In genomic region chr12:131249291-131250027, GRCh38 we compare ENCODE assay signal across 30 cellular contexts.
DNase-seq lines count a peak whose midpoint lies in the region; ATAC-seq, FAIRE-seq and TF ChIP-seq lines count a peak whose summit lies in the region.
"Had no signal": no experiment of that assay in that cellular context is flagged by ENCODE, and none has a peak within 500 bp of the region (broad histone marks: within the 10 kb centered on the region; RNA-seq: fewer than 3 reads in every experiment).

No MANE protein-coding gene starts in this region.

- ATAC-seq in Right ventricle myocardium inferior (peak; percentile 77), pancreas (peak in 3 of 4 donors; percentile 20 to 57 (median 48)), aorta (ENCODE audit: low FRiP score) (peak; percentile 68), HG03442 (IDR thresholded peaks at IDR 0.05; ENCODE audit: unreplicated experiment) (no peak), GM18907 (IDR thresholded peaks at IDR 0.05; ENCODE audit: unreplicated experiment) (no peak)

- WGBS in pancreas, 2 donors, result 42 to 63% methylated on average over 4 of the region's 4 CpGs
- WGBS in aorta, 2 donors, result 58 to 63% methylated on average over 4 of the region's 4 CpGs

- H3K27ac ChIP-seq in pancreas, result no peak overlapping the region
- H3K27ac ChIP-seq in aorta (ENCODE audit: low read depth in 1 of 2, low read length in 2 of 2), result no peak overlapping the region
- H3K27ac ChIP-seq: 22Rv1, esophagus muscularis mucosa had no signal

- H3K9me3 ChIP-seq in pancreas (no peaks in the 10 kb centered on the region), aorta (ENCODE audit: control insufficient read depth, low read length) (no peaks in the 10 kb centered on the region)
- H3K9me3 ChIP-seq: esophagus muscularis mucosa had no signal

- DNase-seq in Right ventricle myocardium inferior (ENCODE audit: missing footprints) (no peak), cardiac septum (ENCODE audit: low spot score) (no peak), fibroblast of mammary gland (ENCODE audit: low read depth) (peak; percentile 1), pancreas (no peak), aorta (peak in 1 of 2 donors; percentile 32), NCI-H1092 (lab: John Stamatoyannopoulos, UW) (no peak)
- DNase-seq: activated CD4-positive, alpha-beta memory T cell treated with anti-CD3 and anti-CD28 coated beads for 36 hours; activated CD4-positive, CD25-positive, alpha-beta regulatory T cell treated with anti-CD3 and anti-CD28 coated beads, Interleukin-2, amount 50 U/mL, for 72 hours; activated CD8-positive, alpha-beta memory T cell treated with anti-CD3 and anti-CD28 coated beads, Interleukin-2, amount 50 U/mL, for 4 hours; activated naive CD4-positive, alpha-beta T cell; Calu3; cerebellar nuclear complex; dermis blood vessel endothelial cell; DND-41; endodermal cell; GF-D8; GOT3; HFFc6; immature natural killer cell; NCI-H187; NCI-H510A; stimulated activated CD4-positive, alpha-beta T cell treated with anti-CD3 and anti-CD28 coated beads, Interleukin-4, amount 100 ng/mL, for 24 hours; T-helper 2 cell; trophoblast cell had no signal

- no peaks in the 10 kb centered on the region for H3K4me1 ChIP-seq in pancreas
- H3K4me1 ChIP-seq in aorta (ENCODE audit: control insufficient read depth in 1 of 2, insufficient read depth in 2 of 2, low read length in 2 of 2), result no peaks in the 10 kb centered on the region

- intact Hi-C loops in Right ventricle myocardium inferior (cut with DNase I) (no loop called here), cardiac septum (cut with DNase I) (no loop called here), pancreas (cut with DNase I) (no loop called here), aorta (cut with DNase I) (no loop called here)

- TF ChIP-seq CTCF in fibroblast of mammary gland (conservative IDR thresholded peaks at IDR 0.05; ENCODE audit: control insufficient read depth, insufficient read depth, low read depth, low read length) (no peak), pancreas (IDR thresholded peaks at IDR 0.05) (no peak)

- no peak overlapping the region for H3K4me3 ChIP-seq in fibroblast of mammary gland (ENCODE audit: control insufficient read depth, low read depth, low read length)
- H3K4me3 ChIP-seq in pancreas, result no peak overlapping the region
- H3K4me3 ChIP-seq in aorta (ENCODE audit: low read length in 2 of 2), result no peak overlapping the region
- H3K4me3 ChIP-seq: esophagus muscularis mucosa had no signal

- H3K36me3 ChIP-seq in pancreas, result no peaks in the 10 kb centered on the region
- H3K36me3 ChIP-seq in aorta (ENCODE audit: control insufficient read depth in 1 of 2, insufficient read depth in 2 of 2, low read length in 1 of 2), result no peaks in the 10 kb centered on the region
- H3K36me3 ChIP-seq: esophagus muscularis mucosa had no signal

- H3K27me3 ChIP-seq in pancreas (no peaks in the 10 kb centered on the region), aorta (ENCODE audit: control insufficient read depth in 1 of 2, insufficient read depth in 2 of 2, low read length in 1 of 2) (no peaks in the 10 kb centered on the region)

- FAIRE-seq in pancreas (lab: Jason Lieb, UNC), result no peak
- FAIRE-seq: frontal cortex, HTR-8/SVneo had no signal

Comparison
In these comparisons a context has a peak if more than half of its experiments do, and no peak if none do; other contexts are left out.
1. ATAC-seq: peak in Right ventricle myocardium inferior (single experiment), pancreas (3 of 4) and aorta (single experiment); none in HG03442 (single experiment) and GM18907 (single experiment).